In the genomic region with DNA sequence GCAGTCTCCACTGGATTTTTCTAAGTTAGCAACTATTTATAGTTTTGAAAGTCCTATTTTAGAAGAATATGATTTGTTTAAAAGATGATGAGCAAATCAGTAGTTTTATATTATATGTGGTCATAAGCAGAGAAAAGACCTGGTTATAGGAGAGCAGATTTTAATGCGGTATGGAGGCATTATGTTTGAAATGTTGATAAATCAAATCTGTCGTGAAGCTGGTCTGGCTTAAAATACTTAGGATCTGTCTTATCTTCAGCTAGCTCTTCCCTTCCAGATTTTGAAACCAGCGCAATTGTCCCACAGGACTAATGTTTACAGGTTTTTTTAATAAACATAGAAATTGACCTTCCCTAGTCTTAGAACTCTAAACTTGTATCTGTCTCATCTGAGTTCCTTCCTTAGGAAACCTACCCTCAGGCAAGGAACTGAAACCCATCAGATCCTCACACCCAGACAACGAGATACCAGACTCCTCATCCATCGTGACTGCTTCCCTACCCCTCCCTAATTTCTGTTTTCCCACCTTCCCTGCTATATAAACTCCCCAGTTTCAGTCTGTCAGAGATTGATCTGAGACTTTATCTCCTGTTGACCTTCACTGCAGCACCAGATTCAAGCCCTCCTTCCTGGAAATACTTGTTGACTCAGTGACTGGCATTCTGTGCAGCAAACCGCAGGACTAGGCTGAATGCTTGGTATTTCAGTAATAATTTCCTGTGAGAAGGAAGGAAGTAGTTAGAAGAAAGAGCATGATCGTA, we compare ENCODE assay signal across 1 cellular context.
TF ChIP-seq lines count a peak whose summit lies in the region.

No MANE protein-coding gene starts in this region.

TF ChIP-seq in IMR-90, 13 proteins besides CTCF, POLR2A, EP300 and RAD21:
- TF ChIP-seq, protein P1, sequence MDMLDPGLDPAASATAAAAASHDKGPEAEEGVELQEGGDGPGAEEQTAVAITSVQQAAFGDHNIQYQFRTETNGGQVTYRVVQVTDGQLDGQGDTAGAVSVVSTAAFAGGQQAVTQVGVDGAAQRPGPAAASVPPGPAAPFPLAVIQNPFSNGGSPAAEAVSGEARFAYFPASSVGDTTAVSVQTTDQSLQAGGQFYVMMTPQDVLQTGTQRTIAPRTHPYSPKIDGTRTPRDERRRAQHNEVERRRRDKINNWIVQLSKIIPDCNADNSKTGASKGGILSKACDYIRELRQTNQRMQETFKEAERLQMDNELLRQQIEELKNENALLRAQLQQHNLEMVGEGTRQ (IDR thresholded peaks at IDR 0.05; ENCODE audit: low read depth, low read length), result no peak
- TF ChIP-seq RFX5 (IDR thresholded peaks at IDR 0.05; ENCODE audit: low read depth, low read length) (no peak), MAFK (IDR thresholded peaks at IDR 0.05; ENCODE audit: low read depth, low read length) (no peak), MXI1 (IDR thresholded peaks at IDR 0.05; ENCODE audit: borderline replicate concordance, low read depth, low read length) (no peak), CEBPB (IDR thresholded peaks at IDR 0.05; ENCODE audit: low read depth, low read length) (no peak), SMC3 (IDR thresholded peaks at IDR 0.05; ENCODE audit: low read depth, low read length) (no peak)
